23 cellular contexts compared by ENCODE assay signal in genomic region chr20:661474-662288, GRCh38. TPM values are rescaled to one million over a fixed set of nuclear protein-coding genes. Genes with fewer than 3 reads are reported as not detected.
DNase-seq lines count a peak whose midpoint lies in the region; ATAC-seq and TF ChIP-seq lines count a peak whose summit lies in the region.
"Had no signal": no experiment of that assay in that cellular context is flagged by ENCODE, and none has a peak within 500 bp of the region (broad histone marks: within the 10 kb centered on the region; RNA-seq: fewer than 3 reads in every experiment).

No MANE protein-coding gene starts in this region.

- peaks cover 48% of the 10 kb centered on the region for H3K4me1 Mint-ChIP-seq in endodermal cell
- H3K4me1 Mint-ChIP-seq in nephron progenitor cell, result peaks cover 54% of the 10 kb centered on the region

- no peak for ATAC-seq in GM21447 (IDR thresholded peaks at IDR 0.05; ENCODE audit: unreplicated experiment)
- ATAC-seq: activated CD8-positive, alpha-beta T cell treated with anti-CD3 and anti-CD28 coated beads, Interleukin-2, amount 10 ng/mL, durations not matched to agents 7 days and 5 days had no signal

- peaks cover 61 to 71% (median 66%) of the 10 kb centered on the region in 10 experiments for H3K4me1 ChIP-seq in BLaER1 treated with 17β-estradiol and CSF1 and Interleukin-3, amounts not matched to agents 10 nM and 100 nM
- H3K4me1 ChIP-seq in HUES48 (ENCODE audit: control insufficient read depth, insufficient read depth, low read length), result peaks cover 65% of the 10 kb centered on the region
- H3K4me1 ChIP-seq in endodermal cell (ENCODE audit: control insufficient read depth, insufficient read depth, low read length), result peaks cover 12% of the 10 kb centered on the region
- H3K4me1 ChIP-seq: pancreas had no signal

- H3K27me3 ChIP-seq in BLaER1 treated with 17β-estradiol and CSF1 and Interleukin-3, amounts not matched to agents 10 nM and 100 nM, result peaks cover 24 to 31% (median 28%) of the 10 kb centered on the region in 11 experiments
- H3K27me3 ChIP-seq in HUES48 (ENCODE audit: control insufficient read depth, insufficient read depth, low read length) (peaks cover 46% of the 10 kb centered on the region), endodermal cell (ENCODE audit: control insufficient read depth, insufficient read depth, low read length, poor library complexity, severe bottlenecking) (peaks cover 22% of the 10 kb centered on the region)

- peak overlapping the region; percentile 38 to 80 (median 71); a peak in 21 of 22 replicates for H3K27ac ChIP-seq in BLaER1 treated with 17β-estradiol and CSF1 and Interleukin-3, amounts not matched to agents 10 nM and 100 nM
- H3K27ac ChIP-seq in HUES48 (ENCODE audit: low read depth, low read length) (no peak overlapping the region), endodermal cell (ENCODE audit: low read depth, low read length) (no peak overlapping the region)
- H3K27ac ChIP-seq: hepatocyte, pancreas, suprapubic skin, WERI-Rb-1 had no signal

- peaks cover 59% of the 10 kb centered on the region for H3K27me3 Mint-ChIP-seq in endodermal cell (ENCODE audit: insufficient read depth)
- peaks cover 38% of the 10 kb centered on the region for H3K27me3 Mint-ChIP-seq in nephron progenitor cell (ENCODE audit: low read depth, poor library complexity)

- H3K4me3 ChIP-seq in BLaER1 treated with 17β-estradiol and CSF1 and Interleukin-3, amounts not matched to agents 10 nM and 100 nM, result peak overlapping the region in 8 of 10 experiments; percentile 8 to 47 (median 19); a peak in 8 of 20 replicates
- H3K4me3 ChIP-seq in HUES48 (ENCODE audit: low read depth, low read length) (no peak overlapping the region), endodermal cell (ENCODE audit: low read length) (no peak overlapping the region)
- H3K4me3 ChIP-seq: HAP-1, hepatocyte, pancreas, suprapubic skin had no signal

- WGBS in endodermal cell (ENCODE audit: insufficient coverage in 1 of 2, insufficient read length in 1 of 2), 2 experiments, result 61 to 72% methylated on average over 18 to 29 of the region's 30 CpGs

- H3K36me3 Mint-ChIP-seq in endodermal cell (ENCODE audit: low read depth) (no peaks in the 10 kb centered on the region), nephron progenitor cell (ENCODE audit: low read depth) (no peaks in the 10 kb centered on the region)

- H3K4me3 Mint-ChIP-seq in endodermal cell (no peak overlapping the region), nephron progenitor cell (peak overlapping the region; percentile 50)
- H3K4me3 Mint-ChIP-seq: activated CD8-positive, alpha-beta T cell treated with anti-CD3 and anti-CD28 coated beads, Interleukin-2, amount 10 ng/mL, durations not matched to agents 7 days and 5 days had no signal

- DNase-seq in endodermal cell (peak; percentile 81), nephron progenitor cell (peak; percentile 55), AML-193 (lab: John Stamatoyannopoulos, UW) (no peak), OCI-M2 (lab: John Stamatoyannopoulos, UW; ENCODE audit: unreplicated experiment) (no peak), GM20000 (ENCODE audit: low spot score) (no peak)
- DNase-seq: activated CD8-positive, alpha-beta T cell treated with anti-CD3 and anti-CD28 coated beads, Interleukin-2, amount 10 ng/mL, durations not matched to agents 7 days and 5 days; effector CD4-positive, alpha-beta T cell; GF-D8; NCI-H1436; NCI-H345; NK-92 treated with Interleukin-12 subunit alpha and Interleukin-12 subunit beta, amount 100 ng/mL, for 24 hours; pancreas; stimulated activated CD4-positive, alpha-beta T cell treated with anti-CD3 and anti-CD28 coated beads, Interleukin-4, amount 100 ng/mL, for 1 hour; T-helper 1 cell; WERI-Rb-1 had no signal

- peak overlapping the region; percentile 80 to 97 (median 93) for H3K4me2 ChIP-seq in BLaER1 treated with 17β-estradiol and CSF1 and Interleukin-3, amounts not matched to agents 10 nM and 100 nM
- H3K4me2 ChIP-seq: hepatocyte had no signal

- H3K9me3 Mint-ChIP-seq in endodermal cell, result peaks cover 1% of the 10 kb centered on the region
- H3K9me3 Mint-ChIP-seq in nephron progenitor cell, result no peaks in the 10 kb centered on the region

- no peaks in the 10 kb centered on the region for H3K9me3 ChIP-seq in BLaER1 treated with 17β-estradiol and CSF1 and Interleukin-3, amounts not matched to agents 10 nM and 100 nM (replicated peaks in 1 of 11)
- no peaks in the 10 kb centered on the region for H3K9me3 ChIP-seq in HUES48 (ENCODE audit: control insufficient read depth, insufficient read depth, low read length)
- H3K9me3 ChIP-seq in endodermal cell (ENCODE audit: control insufficient read depth, low read length), result no peaks in the 10 kb centered on the region
- H3K9me3 ChIP-seq: HAP-1, pancreas, suprapubic skin had no signal

- H4K20me1 ChIP-seq in BLaER1 treated with 17β-estradiol and CSF1 and Interleukin-3, amounts not matched to agents 10 nM and 100 nM, result no peaks in the 10 kb centered on the region; a peak in 1 of 22 replicates

- no peaks in the 10 kb centered on the region for H3K36me3 ChIP-seq in BLaER1 treated with 17β-estradiol and CSF1 and Interleukin-3, amounts not matched to agents 10 nM and 100 nM
- no peaks in the 10 kb centered on the region for H3K36me3 ChIP-seq in HUES48 (ENCODE audit: control insufficient read depth, insufficient read depth, low read length)
- no peaks in the 10 kb centered on the region for H3K36me3 ChIP-seq in endodermal cell (ENCODE audit: control insufficient read depth, insufficient read depth, low read length)
- H3K36me3 ChIP-seq: HAP-1, pancreas, suprapubic skin, WERI-Rb-1 had no signal

- H3K27ac Mint-ChIP-seq in endodermal cell (no peak overlapping the region), nephron progenitor cell (no peak overlapping the region)
- H3K27ac Mint-ChIP-seq: activated CD8-positive, alpha-beta T cell treated with anti-CD3 and anti-CD28 coated beads, Interleukin-2, amount 10 ng/mL, durations not matched to agents 7 days and 5 days had no signal

- peak; percentile 42 for TF ChIP-seq CTCF in endodermal cell (conservative IDR thresholded peaks at IDR 0.05)
- TF ChIP-seq CTCF in nephron progenitor cell (IDR thresholded peaks at IDR 0.05), result no peak
- no peak for TF ChIP-seq CTCF in GM20000 (IDR thresholded peaks at IDR 0.05; ENCODE audit: extremely low read depth, missing control alignments)

- peak overlapping the region; percentile 47 to 68 (median 55); a peak in 19 of 22 replicates for H3K9ac ChIP-seq in BLaER1 treated with 17β-estradiol and CSF1 and Interleukin-3, amounts not matched to agents 10 nM and 100 nM
- H3K9ac ChIP-seq in HUES48 (ENCODE audit: low read depth, low read length) (peak overlapping the region; percentile 52; the same call in 1 of the 2 replicates), endodermal cell (ENCODE audit: extremely low read depth, low read length, poor library complexity, severe bottlenecking) (no peak overlapping the region)

RNA-seq across cellular contexts. Expression of gene SRXN1, which starts 8.7 kb away (rescaled TPM):
- 10 to 100 TPM in 1 of 2 donors, 1 to 10 TPM in 1; 9.7 to 19.3 TPM for total RNA-seq in endodermal cell
- 15.8 TPM for polyA plus RNA-seq in endodermal cell (2013, experiment 1 of 2)
- polyA plus RNA-seq in endodermal cell (2013, experiment 2 of 2), result 13.7 TPM

RNA-seq across cellular contexts. Expression of gene SCRT2, which starts 13.9 kb away (rescaled TPM):
- not detected for total RNA-seq in endodermal cell
- polyA plus RNA-seq in endodermal cell (2013, experiment 1 of 2), result 10.8 TPM
- polyA plus RNA-seq in endodermal cell (2013, experiment 2 of 2), result 9.9 TPM
- total RNA-seq: activated CD8-positive, alpha-beta T cell treated with anti-CD3 and anti-CD28 coated beads, Interleukin-2, amount 10 ng/mL, durations not matched to agents 7 days and 5 days; cardiac septum; hepatocyte; LHCN-M2; suprapubic skin had no signal
- polyA plus RNA-seq: hepatocyte had no signal

RNA-seq across cellular contexts. Expression of gene TCF15, which starts 51.6 kb away (rescaled TPM):
- 1 to 10 TPM; 1.9 to 2.2 TPM for total RNA-seq in endodermal cell
- polyA plus RNA-seq in endodermal cell (2013, experiment 1 of 2), result 1.3 TPM
- 2.2 TPM for polyA plus RNA-seq in endodermal cell (2013, experiment 2 of 2)
- total RNA-seq: activated CD8-positive, alpha-beta T cell treated with anti-CD3 and anti-CD28 coated beads, Interleukin-2, amount 10 ng/mL, durations not matched to agents 7 days and 5 days; hepatocyte; LHCN-M2 had no signal
- polyA plus RNA-seq: hepatocyte had no signal

Comparison
In these comparisons a context has a peak if more than half of its experiments do, and no peak if none do; other contexts are left out.
1. H3K27ac ChIP-seq: peak in BLaER1 treated with 17β-estradiol and CSF1 and Interleukin-3, amounts not matched to agents 10 nM and 100 nM (11 of 11); none in HUES48 (single experiment) and endodermal cell (single experiment).
2. H3K4me3 ChIP-seq: peak in BLaER1 treated with 17β-estradiol and CSF1 and Interleukin-3, amounts not matched to agents 10 nM and 100 nM (8 of 10); none in HUES48 (single experiment) and endodermal cell (single experiment).
3. DNase-seq: peak in endodermal cell (single experiment) and nephron progenitor cell (single experiment); none in AML-193 (0 of 2), OCI-M2 (single experiment) and GM20000 (single experiment).